12 cellular contexts compared by ENCODE assay signal in the genomic region with DNA sequence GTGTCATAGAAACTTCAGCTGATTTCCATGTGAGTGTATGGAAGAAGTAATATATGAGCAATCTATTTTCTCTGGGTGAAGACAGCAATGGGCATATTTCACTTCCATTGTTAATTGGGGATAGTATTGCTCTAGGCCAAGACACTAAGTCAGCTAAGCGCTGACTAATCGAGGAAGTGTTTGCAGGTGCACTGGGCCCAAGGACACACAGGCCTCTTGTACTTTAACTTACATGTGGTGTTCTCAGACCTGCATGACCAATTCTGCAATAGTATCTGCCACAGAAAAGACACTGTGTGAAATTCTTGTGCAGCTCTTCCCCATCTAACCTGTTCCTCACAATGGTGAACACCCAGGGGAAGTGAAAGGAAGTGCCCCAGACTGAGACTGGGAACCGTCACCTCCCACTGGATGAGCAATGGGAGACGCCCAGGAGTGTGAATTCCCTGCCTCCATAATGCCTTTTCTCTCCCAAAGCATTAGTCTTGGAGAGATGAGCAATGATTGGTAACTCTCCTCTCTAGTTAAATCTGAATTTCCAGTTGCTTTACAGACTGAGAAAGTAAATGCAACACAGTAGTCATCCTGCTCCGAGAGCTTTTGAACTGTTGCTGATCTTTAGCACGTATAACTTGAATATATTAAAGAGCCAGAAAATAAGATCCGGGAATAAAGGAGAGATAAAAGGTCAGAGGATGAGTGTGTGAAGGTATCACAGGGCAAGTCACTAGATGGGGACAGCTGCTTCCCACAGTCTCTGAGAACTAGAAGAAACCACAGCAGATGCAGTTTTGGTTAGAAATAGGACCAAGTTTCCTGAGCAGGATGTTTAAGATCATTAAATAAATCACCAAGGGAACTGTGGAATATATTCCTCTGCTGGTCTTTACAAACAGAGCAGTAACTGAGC.
A peak's percentile ranks its signal among the peaks of the same experiment; 100 is the strongest.
DNase-seq lines count a peak whose midpoint lies in the region; ATAC-seq and TF ChIP-seq lines count a peak whose summit lies in the region.
"Had no signal": no experiment of that assay in that cellular context is flagged by ENCODE, and none has a peak within 500 bp of the region (broad histone marks: within the 10 kb centered on the region; RNA-seq: fewer than 3 reads in every experiment).

No MANE protein-coding gene starts in this region.

- no peak overlapping the region for H3K9ac ChIP-seq in neural progenitor cell

- H3K4me1 Mint-ChIP-seq in activated CD4-positive, alpha-beta memory T cell treated with anti-CD3 and anti-CD28 coated beads, Interleukin-2, amount 10 ng/mL, durations not matched to agents 7 days and 5 days = peaks cover 19% of the 10 kb centered on the region
- no peaks in the 10 kb centered on the region for H3K4me1 Mint-ChIP-seq in neural progenitor cell
- H3K4me1 Mint-ChIP-seq: central memory CD8-positive, alpha-beta T cell had no signal

- no peaks in the 10 kb centered on the region for H3K4me1 ChIP-seq in neural progenitor cell
- H3K4me1 ChIP-seq: Caco-2 had no signal

- no peaks in the 10 kb centered on the region for H3F3A ChIP-seq in neural progenitor cell (ENCODE audit: low read depth)

- H3K9me3 Mint-ChIP-seq in activated CD4-positive, alpha-beta memory T cell treated with anti-CD3 and anti-CD28 coated beads, Interleukin-2, amount 10 ng/mL, durations not matched to agents 7 days and 5 days = no peaks in the 10 kb centered on the region
- H3K9me3 Mint-ChIP-seq in neural progenitor cell = no peaks in the 10 kb centered on the region
- H3K9me3 Mint-ChIP-seq: central memory CD8-positive, alpha-beta T cell had no signal

- CTCF ChIA-PET in activated CD4-positive, alpha-beta memory T cell treated with anti-CD3 and anti-CD28 coated beads, Interleukin-2, amount 10 ng/mL, durations not matched to agents 7 days and 5 days (lab: Charles Lee) = no interaction called here

- H3K9me3 ChIP-seq in neural progenitor cell (ENCODE audit: low read depth) = no peaks in the 10 kb centered on the region
- H3K9me3 ChIP-seq: Caco-2 had no signal

- H3K79me2 ChIP-seq in neural progenitor cell (ENCODE audit: low read depth) = no peaks in the 10 kb centered on the region

- no peak overlapping the region for H3K4me3 ChIP-seq in neural progenitor cell

- ATAC-seq in GM21576 (IDR thresholded peaks at IDR 0.05; ENCODE audit: unreplicated experiment) = peak; percentile 79

- no peak overlapping the region for H3K27ac ChIP-seq in neural progenitor cell

- DNase-seq in GM03348 (ENCODE audit: low spot score) (peak; percentile 73), NAMALWA (ENCODE audit: low spot score) (peak; percentile 50), hepatic stellate cell (ENCODE audit: low spot score) (peak; percentile 38), Kasumi-1 (lab: John Stamatoyannopoulos, UW) (no peak), neural progenitor cell (ENCODE audit: low spot score) (no peak), NCI-H526 (lab: John Stamatoyannopoulos, UW) (no peak)
- no peak for DNase-seq in activated CD4-positive, alpha-beta memory T cell treated with anti-CD3 and anti-CD28 coated beads, Interleukin-2, amount 10 ng/mL, durations not matched to agents 7 days and 5 days
- DNase-seq: Caco-2, hippocampal formation, IMR-90 had no signal

- H3K4me3 Mint-ChIP-seq in activated CD4-positive, alpha-beta memory T cell treated with anti-CD3 and anti-CD28 coated beads, Interleukin-2, amount 10 ng/mL, durations not matched to agents 7 days and 5 days = no peak overlapping the region
- no peak overlapping the region for H3K4me3 Mint-ChIP-seq in neural progenitor cell
- H3K4me3 Mint-ChIP-seq: central memory CD8-positive, alpha-beta T cell had no signal

- no peak overlapping the region for H3K27ac Mint-ChIP-seq in activated CD4-positive, alpha-beta memory T cell treated with anti-CD3 and anti-CD28 coated beads, Interleukin-2, amount 10 ng/mL, durations not matched to agents 7 days and 5 days
- no peak overlapping the region for H3K27ac Mint-ChIP-seq in neural progenitor cell

- H3K27me3 ChIP-seq in neural progenitor cell = no peaks in the 10 kb centered on the region

- POLR2A ChIA-PET in activated CD4-positive, alpha-beta memory T cell treated with anti-CD3 and anti-CD28 coated beads, Interleukin-2, amount 10 ng/mL, durations not matched to agents 7 days and 5 days (lab: Charles Lee) = interaction anchor here (1.6 kb wide), 1 partner anchor 82 kb away, joined by 3 read pairs; a partner anchor contains a TSS

- no peak overlapping the region for H3K4me2 ChIP-seq in neural progenitor cell

- no peaks in the 10 kb centered on the region for H3K36me3 Mint-ChIP-seq in activated CD4-positive, alpha-beta memory T cell treated with anti-CD3 and anti-CD28 coated beads, Interleukin-2, amount 10 ng/mL, durations not matched to agents 7 days and 5 days (ENCODE audit: low read depth)
- H3K36me3 Mint-ChIP-seq in neural progenitor cell = no peaks in the 10 kb centered on the region

- H4K20me1 ChIP-seq in neural progenitor cell (ENCODE audit: low read depth) = no peaks in the 10 kb centered on the region

- no peaks in the 10 kb centered on the region for H3K27me3 Mint-ChIP-seq in activated CD4-positive, alpha-beta memory T cell treated with anti-CD3 and anti-CD28 coated beads, Interleukin-2, amount 10 ng/mL, durations not matched to agents 7 days and 5 days
- H3K27me3 Mint-ChIP-seq in neural progenitor cell (ENCODE audit: insufficient read depth, low read depth) = peaks cover 7% of the 10 kb centered on the region
- H3K27me3 Mint-ChIP-seq: central memory CD8-positive, alpha-beta T cell had no signal

- no peak overlapping the region for H2AFZ ChIP-seq in neural progenitor cell (replicated peaks)

- TF ChIP-seq CTCF in neural progenitor cell (IDR thresholded peaks at IDR 0.05) = no peak

- no peaks in the 10 kb centered on the region for H3K36me3 ChIP-seq in neural progenitor cell

Comparison
In these comparisons a context has a peak if more than half of its experiments do, and no peak if none do; other contexts are left out.
1. DNase-seq: peak in GM03348 (single experiment), NAMALWA (single experiment) and hepatic stellate cell (single experiment); none in Kasumi-1 (0 of 2), activated CD4-positive, alpha-beta memory T cell treated with anti-CD3 and anti-CD28 coated beads, Interleukin-2, amount 10 ng/mL, durations not matched to agents 7 days and 5 days (single experiment), neural progenitor cell (single experiment) and NCI-H526 (0 of 2).